20 cellular contexts compared by ENCODE assay signal in genomic region chr13:113049521-113049941, GRCh38. TPM values are rescaled to one million over a fixed set of nuclear protein-coding genes. Genes with fewer than 3 reads are reported as not detected.
DNase-seq lines count a peak whose midpoint lies in the region; ATAC-seq and TF ChIP-seq lines count a peak whose summit lies in the region.
"Had no signal": no experiment of that assay in that cellular context is flagged by ENCODE, and none has a peak within 500 bp of the region (broad histone marks: within the 10 kb centered on the region; RNA-seq: fewer than 3 reads in every experiment).

No MANE protein-coding gene starts in this region.

- DNase-seq in NCI-H524 (lab: John Stamatoyannopoulos, UW) (peak; percentile 32 to 48), NCI-H524 treated with DMSO at 0.1 percent for 48 hours (lab: John Stamatoyannopoulos, UW) (no peak), fibroblast of the aortic adventitia (ENCODE audit: low read depth) (peak; percentile 13), thoracic aorta (ENCODE audit: low spot score) (no peak), foreskin keratinocyte (no peak)
- DNase-seq: 8988T; activated CD4-positive, alpha-beta T cell treated with anti-CD3 and anti-CD28 coated beads for 1 hour; activated CD8-positive, alpha-beta memory T cell treated with anti-CD3 and anti-CD28 coated beads, Interleukin-2, amount 50 U/mL, for 4 hours; brain microvascular endothelial cell; CD4-positive, CD25-positive, alpha-beta regulatory T cell; DMS79 treated with DMSO at 0.1 percent for 48 hours; mammary epithelial cell; MM.1S; NCI-H187; NCI-H446; SJCRH30; stimulated activated CD4-positive, alpha-beta T cell treated with anti-CD3 and anti-CD28 coated beads, Interleukin-4, amount 100 ng/mL, for 4 hours had no signal

- ATAC-seq in thoracic aorta (ENCODE audit: insufficient number of reproducible peaks, low FRiP score, low read depth): peak; percentile 23
- ATAC-seq in esophagus mucosa: no peak
- ATAC-seq in foreskin keratinocyte: no peak
- ATAC-seq in GM18858 (IDR thresholded peaks at IDR 0.05; ENCODE audit: unreplicated experiment): no peak

- H3K27me3 ChIP-seq in muscle layer of colon (ENCODE audit: control insufficient read depth in 1 of 2, insufficient read depth in 2 of 2, low read length in 2 of 2) (peaks cover 0 to 35% of the 10 kb centered on the region in 2 donors), thoracic aorta (replicated peaks; ENCODE audit: insufficient read depth) (no peaks in the 10 kb centered on the region), foreskin keratinocyte (peaks cover 1% of the 10 kb centered on the region)
- H3K27me3 ChIP-seq: SJCRH30 had no signal

- H3K4me3 ChIP-seq in fibroblast of the aortic adventitia (ENCODE audit: low read depth, low read length): no peak overlapping the region
- H3K4me3 ChIP-seq in muscle layer of colon (ENCODE audit: low read depth in 1 of 2, low read length in 2 of 2): peak overlapping the region; percentile 11 to 18
- peak overlapping the region; percentile 27 for H3K4me3 ChIP-seq in thoracic aorta
- H3K4me3 ChIP-seq: SJCRH30 had no signal

- no peak overlapping the region for H3K9ac ChIP-seq in muscle layer of colon (ENCODE audit: low read length)

- H3K27ac ChIP-seq in muscle layer of colon (ENCODE audit: low read depth, low read length) (no peak overlapping the region), thoracic aorta (peak overlapping the region; percentile 24 to 25), foreskin keratinocyte (no peak overlapping the region)
- H3K27ac ChIP-seq: brain microvascular endothelial cell, SJCRH30 had no signal

- H3K9me3 ChIP-seq in muscle layer of colon (ENCODE audit: low read length): no peaks in the 10 kb centered on the region
- no peaks in the 10 kb centered on the region for H3K9me3 ChIP-seq in thoracic aorta
- H3K9me3 ChIP-seq: SJCRH30 had no signal

- TF ChIP-seq CTCF in fibroblast of the aortic adventitia (IDR thresholded peaks at IDR 0.05; ENCODE audit: insufficient read depth, low read length) (no peak), thoracic aorta (IDR thresholded peaks at IDR 0.05) (no peak), foreskin keratinocyte (conservative IDR thresholded peaks at IDR 0.05) (no peak)

- H3K4me1 ChIP-seq in muscle layer of colon (ENCODE audit: insufficient read depth, low read length) (peaks cover 6% of the 10 kb centered on the region), thoracic aorta (ENCODE audit: control insufficient read depth in 1 of 2, low read depth in 2 of 2) (peaks cover 0 to 42% of the 10 kb centered on the region in 2 donors), foreskin keratinocyte (no peaks in the 10 kb centered on the region)
- H3K4me1 ChIP-seq: SJCRH30 had no signal

- H3K36me3 ChIP-seq in muscle layer of colon (ENCODE audit: insufficient read depth, low read length) (no peaks in the 10 kb centered on the region), thoracic aorta (no peaks in the 10 kb centered on the region)
- H3K36me3 ChIP-seq: brain microvascular endothelial cell, SJCRH30 had no signal

RNA-seq across cellular contexts. Expression of gene F7, which starts 56.1 kb away (rescaled TPM):
- under 0.01 TPM in 1 of 2 replicates, not detected in the other for total RNA-seq in fibroblast of the aortic adventitia (ENCODE audit: low replicate concordance)
- not detected for total RNA-seq in thoracic aorta
- not detected for total RNA-seq in esophagus mucosa
- total RNA-seq in foreskin keratinocyte: not detected in 2 replicates
- polyA plus RNA-seq in foreskin keratinocyte: not detected in 2 replicates
- total RNA-seq: CD4-positive, CD25-positive, alpha-beta regulatory T cell; mammary epithelial cell; SJCRH30 had no signal
- polyA plus RNA-seq: CD4-positive, CD25-positive, alpha-beta regulatory T cell; mammary epithelial cell had no signal

Comparison
In these comparisons a context has a peak if more than half of its experiments do, and no peak if none do; other contexts are left out.
1. DNase-seq: peak in NCI-H524 (2 of 2) and fibroblast of the aortic adventitia (single experiment); none in NCI-H524 treated with DMSO at 0.1 percent for 48 hours (single experiment), thoracic aorta (single experiment) and foreskin keratinocyte (0 of 2).
2. H3K27ac ChIP-seq: peak in thoracic aorta (2 of 2); none in muscle layer of colon (single experiment) and foreskin keratinocyte (single experiment).